1 cellular context compared by ENCODE assay signal in genomic region chr5:61450880-61451279, GRCh38.
TF ChIP-seq lines count a peak whose summit lies in the region.

No MANE protein-coding gene starts in this region.

TF ChIP-seq in SK-N-SH treated with all-trans-retinoic acid at 6 μM for 48 hours, 23 proteins besides CTCF, POLR2A, EP300 and RAD21 (continued from another document):
- TF ChIP-seq CREB5 (CRISPR knock-in tag; IDR thresholded peaks at IDR 0.05; ENCODE audit: low read depth), result 0 out of 2 replicates have a peak, but pooled peaks have one; percentile 19
